In the genomic region with DNA sequence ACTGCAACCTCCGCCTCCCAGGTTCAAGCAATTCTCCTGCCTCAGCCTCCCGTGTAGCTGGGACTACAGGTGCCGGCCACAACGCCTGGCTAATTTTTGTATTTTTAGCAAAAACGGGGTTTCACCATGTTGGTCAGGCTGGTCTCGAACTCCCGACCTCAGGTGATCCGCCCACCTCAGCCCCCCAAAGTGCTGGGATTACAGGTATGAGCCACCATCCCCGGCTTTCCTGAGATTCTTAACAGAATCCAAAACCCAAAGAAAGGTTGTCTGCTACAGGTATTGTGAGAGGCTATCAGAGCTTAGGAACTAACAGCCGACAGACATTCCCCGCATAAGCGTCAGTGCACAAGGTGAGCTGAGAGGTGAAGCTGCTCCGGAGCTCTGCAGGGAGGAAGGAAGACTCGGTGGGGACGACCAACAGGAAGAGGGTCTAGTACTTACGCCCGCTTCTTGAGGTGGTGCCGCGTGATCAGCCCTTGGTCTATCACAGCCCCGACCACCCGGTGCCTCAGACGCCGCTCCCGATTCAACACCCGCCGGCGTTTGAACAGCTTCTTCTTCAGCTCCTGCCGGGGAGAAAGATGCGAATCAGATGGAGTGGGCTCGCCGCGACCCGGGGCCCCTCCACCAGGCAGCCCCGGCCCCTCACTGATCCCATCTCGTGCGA, we compare ENCODE assay signal across 8 cellular contexts. TPM values are rescaled to one million over a fixed set of nuclear protein-coding genes. Genes with fewer than 3 reads are reported as not detected.
DNase-seq lines count a peak whose midpoint lies in the region; ATAC-seq and TF ChIP-seq lines count a peak whose summit lies in the region.

No MANE protein-coding gene starts in this region.

- H3K27me3 Mint-ChIP-seq in activated T-cell treated with anti-CD3 and anti-CD28 coated beads, Interleukin-2, amount 50 U/mL, for 4 hours (ENCODE audit: low read depth), result no peaks in the 10 kb centered on the region

- H3K9me3 Mint-ChIP-seq in activated T-cell treated with anti-CD3 and anti-CD28 coated beads, Interleukin-2, amount 50 U/mL, for 4 hours, result no peaks in the 10 kb centered on the region

- no peaks in the 10 kb centered on the region for H3K27me3 ChIP-seq in neutrophil

- H3K36me3 Mint-ChIP-seq in activated T-cell treated with anti-CD3 and anti-CD28 coated beads, Interleukin-2, amount 50 U/mL, for 4 hours (ENCODE audit: insufficient read depth), result peaks cover 25% of the 10 kb centered on the region

- DNase-seq in AML-193 (lab: John Stamatoyannopoulos, UW), result peak; percentile 52 to 58
- peak; percentile 62 for DNase-seq in NCI-H345 (lab: John Stamatoyannopoulos, UW)
- peak; percentile 37 for DNase-seq in activated T-cell treated with anti-CD3 and anti-CD28 coated beads, Interleukin-2, amount 50 U/mL, for 4 hours
- DNase-seq in fibroblast of the aortic adventitia (ENCODE audit: low read depth), result peak; percentile 49
- no peak for DNase-seq in GOT3 (lab: John Stamatoyannopoulos, UW)

- TF ChIP-seq CTCF in fibroblast of the aortic adventitia (IDR thresholded peaks at IDR 0.05; ENCODE audit: insufficient read depth, low read length), result no peak
- no peak for TF ChIP-seq CTCF in neutrophil (IDR thresholded peaks at IDR 0.05)

- peaks cover 14% of the 10 kb centered on the region for H3K36me3 ChIP-seq in neutrophil

- ATAC-seq in GM18861 (IDR thresholded peaks at IDR 0.05; ENCODE audit: unreplicated experiment), result peak; percentile 10
- ATAC-seq in HG03066 (IDR thresholded peaks at IDR 0.05; ENCODE audit: low read depth, unreplicated experiment), result peak; percentile 27
- ATAC-seq in activated T-cell treated with anti-CD3 and anti-CD28 coated beads, Interleukin-2, amount 50 U/mL, for 4 hours, result peak; percentile 56 to 64

- peaks cover 23% of the 10 kb centered on the region for H3K4me1 Mint-ChIP-seq in activated T-cell treated with anti-CD3 and anti-CD28 coated beads, Interleukin-2, amount 50 U/mL, for 4 hours (ENCODE audit: low read depth)

- peaks cover 22 to 25% of the 10 kb centered on the region in 2 experiments for H3K4me1 ChIP-seq in neutrophil (ENCODE audit: control insufficient read depth in 1 of 2, insufficient read depth in 1 of 2, low read depth in 1 of 2, low read length in 1 of 2)

- H3K27ac ChIP-seq in neutrophil, result peak overlapping the region; percentile 90

- peak overlapping the region; percentile 98 for H3K4me3 Mint-ChIP-seq in activated T-cell treated with anti-CD3 and anti-CD28 coated beads, Interleukin-2, amount 50 U/mL, for 4 hours

- H3K4me3 ChIP-seq in fibroblast of the aortic adventitia (ENCODE audit: low read depth, low read length) (peak overlapping the region; percentile 97), neutrophil (ENCODE audit: low read depth in 1 of 2, low read length in 1 of 2) (peak overlapping the region; percentile 76 to 96)

- no peaks in the 10 kb centered on the region for H3K9me3 ChIP-seq in neutrophil

RNA-seq across cellular contexts. Expression of a gene that starts 0.5 kb away (rescaled TPM):
- 100 to 1,000 TPM; 174 to 212 (median 206) TPM for total RNA-seq in activated T-cell treated with anti-CD3 and anti-CD28 coated beads, Interleukin-2, amount 50 U/mL, for 4 hours
- 14.2 and 48.2 TPM in 2 replicates for total RNA-seq in fibroblast of the aortic adventitia (ENCODE audit: low replicate concordance)

RNA-seq across cellular contexts. Expression of a gene that starts 0.6 kb away (rescaled TPM):
- total RNA-seq in activated T-cell treated with anti-CD3 and anti-CD28 coated beads, Interleukin-2, amount 50 U/mL, for 4 hours, result 10 to 100 TPM; 54.6 to 73.1 (median 73.0) TPM
- total RNA-seq in fibroblast of the aortic adventitia (ENCODE audit: low replicate concordance), result 9.8 and 10.8 TPM in 2 replicates

RNA-seq across cellular contexts. Expression of a gene that starts 6.9 kb away (rescaled TPM):
- 10 to 100 TPM in 2 of 3 donors, 1 to 10 TPM in 1; 9.4 to 14.6 (median 10.6) TPM for total RNA-seq in activated T-cell treated with anti-CD3 and anti-CD28 coated beads, Interleukin-2, amount 50 U/mL, for 4 hours
- 6.8 and 31.3 TPM in 2 replicates for total RNA-seq in fibroblast of the aortic adventitia (ENCODE audit: low replicate concordance)

RNA-seq across cellular contexts. Expression of a gene that starts 7.5 kb away (rescaled TPM):
- 10 to 100 TPM; 17.0 to 22.2 (median 19.2) TPM for total RNA-seq in activated T-cell treated with anti-CD3 and anti-CD28 coated beads, Interleukin-2, amount 50 U/mL, for 4 hours
- 4.2 and 4.5 TPM in 2 replicates for total RNA-seq in fibroblast of the aortic adventitia (ENCODE audit: low replicate concordance)

RNA-seq across cellular contexts. Expression of a gene that starts 11.4 kb away (rescaled TPM):
- total RNA-seq in activated T-cell treated with anti-CD3 and anti-CD28 coated beads, Interleukin-2, amount 50 U/mL, for 4 hours, result 10 to 100 TPM; 43.5 to 50.0 (median 48.0) TPM
- total RNA-seq in fibroblast of the aortic adventitia (ENCODE audit: low replicate concordance), result 20.9 and 21.8 TPM in 2 replicates

Comparison
In these comparisons a context has a peak if more than half of its experiments do, and no peak if none do; other contexts are left out.
1. ATAC-seq: peak in every context shown above with its lines; median percentile 60 in activated T-cell treated with anti-CD3 and anti-CD28 coated beads, Interleukin-2, amount 50 U/mL, for 4 hours; 27 in HG03066; 10 in GM18861.